Comparison of ENCODE assay signal across 13 cellular contexts in the genomic region with DNA sequence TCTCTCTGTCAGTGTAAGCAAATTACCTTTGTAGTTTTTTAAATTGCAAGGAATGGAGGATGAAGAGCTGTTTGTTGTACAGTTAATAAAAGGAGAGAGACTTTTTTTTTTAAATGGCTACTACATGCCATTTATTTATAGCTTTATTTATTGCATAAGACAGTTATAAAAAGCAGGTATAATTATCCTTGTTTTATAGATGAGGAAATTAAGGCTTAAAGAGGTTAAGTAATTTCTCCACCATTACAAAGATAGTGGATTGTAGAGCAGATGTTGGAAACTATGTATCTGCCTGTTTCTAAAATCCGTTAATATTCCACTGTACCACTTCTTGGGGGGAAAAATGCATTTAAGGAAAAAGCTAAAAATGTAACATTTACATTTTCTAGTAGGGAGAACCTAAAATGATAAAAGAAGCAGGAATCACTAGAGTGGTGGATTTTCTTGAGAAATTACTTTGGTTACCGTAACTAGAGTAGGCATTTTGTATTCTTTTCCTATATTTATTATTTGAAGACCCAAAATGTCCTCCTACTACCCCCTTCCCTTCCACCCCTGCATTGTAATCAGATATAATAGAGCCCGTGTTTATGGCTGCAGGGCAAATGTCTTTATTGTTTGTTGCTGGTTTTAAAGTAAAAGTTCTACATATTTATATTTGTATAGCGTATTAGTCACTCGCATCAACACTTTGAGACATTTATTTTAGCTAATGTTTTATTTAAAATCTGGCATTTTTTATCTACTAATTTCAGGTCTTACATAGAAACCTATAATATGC. TPM values are rescaled to one million over a fixed set of nuclear protein-coding genes. Genes with fewer than 3 reads are reported as not detected.
DNase-seq lines count a peak whose midpoint lies in the region; ATAC-seq, FAIRE-seq and TF ChIP-seq lines count a peak whose summit lies in the region.
"Had no signal": no experiment of that assay in that cellular context is flagged by ENCODE, and none has a peak within 500 bp of the region (broad histone marks: within the 10 kb centered on the region; RNA-seq: fewer than 3 reads in every experiment).

No MANE protein-coding gene starts in this region.

- no peak for TF ChIP-seq RAD21 in HepG2 (CRISPR knock-in tag; IDR thresholded peaks at IDR 0.05)

- H3K79me2 ChIP-seq in HepG2 (ENCODE audit: insufficient read depth, low read length) (peaks cover 26% of the 10 kb centered on the region), hepatocyte (peaks cover 41% of the 10 kb centered on the region)

- H3K4me3 ChIP-seq in HepG2 (replicated peaks in 1 of 3; ENCODE audit: insufficient read depth in 1 of 3, low read depth in 2 of 3, low read length in 3 of 3) (peak overlapping the region in 2 of 3 experiments; percentile 6 to 15; a peak in 1 of 6 replicates), right lobe of liver (peak overlapping the region in 1 of 3 donors; percentile 6), hepatocyte (no peak overlapping the region), vagina (no peak overlapping the region)

- 94% methylated on average over 5 of the region's 5 CpGs for WGBS in HepG2 (ENCODE audit: low lambda C conversion rate)
- WGBS in right lobe of liver (ENCODE audit: insufficient coverage, low coverage, low lambda C conversion rate, missing lambda C conversion rate): 79% methylated on average over 5 of the region's 5 CpGs
- WGBS in hepatocyte (ENCODE audit: low lambda C conversion rate, missing lambda C conversion rate): 73% methylated on average over 5 of the region's 5 CpGs

- ATAC-seq in HepG2 (no peak), right lobe of liver (no peak), GM21423 (IDR thresholded peaks at IDR 0.05; ENCODE audit: unreplicated experiment) (no peak), GM18520 (IDR thresholded peaks at IDR 0.05; ENCODE audit: unreplicated experiment) (no peak)
- ATAC-seq in activated CD8-positive, alpha-beta T cell treated with anti-CD3 and anti-CD28 coated beads for 36 hours: no peak

- H3K9me2 ChIP-seq in hepatocyte (replicated peaks; ENCODE audit: insufficient read depth): no peaks in the 10 kb centered on the region

- H3K9me3 Mint-ChIP-seq in activated CD8-positive, alpha-beta T cell treated with anti-CD3 and anti-CD28 coated beads for 36 hours: no peaks in the 10 kb centered on the region
- H3K9me3 Mint-ChIP-seq: activated B cell treated with CpG ODN at 0.5 μM for 24 hours had no signal

- no peak for FAIRE-seq in HepG2 (lab: Jason Lieb, UNC)

- H3K27ac Mint-ChIP-seq in activated CD8-positive, alpha-beta T cell treated with anti-CD3 and anti-CD28 coated beads for 36 hours: no peak overlapping the region
- H3K27ac Mint-ChIP-seq: activated B cell treated with CpG ODN at 0.5 μM for 24 hours had no signal

- TF ChIP-seq EP300 in HepG2 (IDR thresholded peaks at IDR 0.05; ENCODE audit: low read depth in 2 of 2, low read length in 2 of 2) (no peak), HepG2 (CRISPR knock-in tag; IDR thresholded peaks at IDR 0.05; ENCODE audit: borderline replicate concordance) (no peak)

- H3K4me2 ChIP-seq in HepG2 (ENCODE audit: low read depth, low read length) (peak overlapping the region; percentile 86), hepatocyte (peak overlapping the region; percentile 87)

- H3K4me1 Mint-ChIP-seq in activated CD8-positive, alpha-beta T cell treated with anti-CD3 and anti-CD28 coated beads for 36 hours (ENCODE audit: low read depth): peaks cover 39% of the 10 kb centered on the region

- H2AFZ ChIP-seq in HepG2 (ENCODE audit: low read length) (no peak overlapping the region), hepatocyte (no peak overlapping the region)

- no peaks in the 10 kb centered on the region for H3K27me3 Mint-ChIP-seq in activated CD8-positive, alpha-beta T cell treated with anti-CD3 and anti-CD28 coated beads for 36 hours
- H3K27me3 Mint-ChIP-seq: activated B cell treated with CpG ODN at 0.5 μM for 24 hours had no signal

- intact Hi-C loops in HepG2 (cut with micrococcal nuclease; ENCODE audit: unreplicated experiment) (no loop called here), right lobe of liver (cut with DNase I) (no loop called here), vagina (cut with DNase I) (no loop called here)
- intact Hi-C loops in activated CD8-positive, alpha-beta T cell treated with anti-CD3 and anti-CD28 coated beads for 36 hours (cut with micrococcal nuclease): no loop called here

- no TSS peak for BruUV-seq in HepG2 (replicated peaks; lab: Mats Ljungman, UMichigan)

- CTCF ChIA-PET in HepG2 (lab: Yijun Ruan, JAX; ENCODE audit: low intra/inter-chr PET ratio, low total read pairs): no interaction called here
- CTCF ChIA-PET in activated CD8-positive, alpha-beta T cell treated with anti-CD3 and anti-CD28 coated beads for 36 hours (lab: Charles Lee): interaction anchor here (0.9 to 1.6 kb wide), 7 partner anchors 45 to 362 kb away, joined by 3 to 5 read pairs (median 3); no protein-coding TSS in a partner anchor

- no peak overlapping the region for H3K9ac ChIP-seq in HepG2 (ENCODE audit: insufficient read depth, low read depth, low read length)

- no peaks in the 10 kb centered on the region for H4K20me1 ChIP-seq in HepG2 (ENCODE audit: insufficient read depth, low read length)
- no peaks in the 10 kb centered on the region for H4K20me1 ChIP-seq in hepatocyte (ENCODE audit: insufficient read depth, poor library complexity, severe bottlenecking)

- TF ChIP-seq POLR2A in HepG2 (IDR thresholded peaks at IDR 0.05; ENCODE audit: insufficient read depth in 1 of 2, low read depth in 2 of 2, low read length in 2 of 2) (no peak), right lobe of liver (IDR thresholded peaks at IDR 0.05) (no peak), vagina (IDR thresholded peaks at IDR 0.05) (no peak)

- H3K4me1 ChIP-seq in HepG2 (ENCODE audit: insufficient read depth, low read length) (peaks cover 39% of the 10 kb centered on the region), right lobe of liver (peaks cover 0 to 4% (median 0%) of the 10 kb centered on the region in 4 donors), hepatocyte (ENCODE audit: insufficient read depth) (peaks cover 10% of the 10 kb centered on the region), vagina (peaks cover 45% of the 10 kb centered on the region)

- no peaks in the 10 kb centered on the region; a peak in 1 of 5 replicates for H3K27me3 ChIP-seq in HepG2 (ENCODE audit: control insufficient read depth in 1 of 2, insufficient read depth in 2 of 2, low read length in 2 of 2)
- H3K27me3 ChIP-seq in right lobe of liver: no peaks in the 10 kb centered on the region
- H3K27me3 ChIP-seq in hepatocyte: no peaks in the 10 kb centered on the region
- H3K27me3 ChIP-seq in vagina: no peaks in the 10 kb centered on the region

- H3K36me3 Mint-ChIP-seq in activated CD8-positive, alpha-beta T cell treated with anti-CD3 and anti-CD28 coated beads for 36 hours (ENCODE audit: low read depth): peaks cover 27% of the 10 kb centered on the region

- TF ChIP-seq CTCF in HepG2 (CRISPR knock-in tag; IDR thresholded peaks at IDR 0.05): no peak
- no peak for TF ChIP-seq CTCF in right lobe of liver (IDR thresholded peaks at IDR 0.05)
- TF ChIP-seq CTCF in activated CD8-positive, alpha-beta T cell treated with anti-CD3 and anti-CD28 coated beads for 36 hours (IDR thresholded peaks at IDR 0.05): no peak
- no peak for TF ChIP-seq CTCF in hepatocyte (IDR thresholded peaks at IDR 0.05; ENCODE audit: poor library complexity)
- TF ChIP-seq CTCF in vagina (IDR thresholded peaks at IDR 0.05): no peak

- H3K36me3 ChIP-seq in HepG2 (replicated peaks in 1 of 2; ENCODE audit: control insufficient read depth in 1 of 2, insufficient read depth in 2 of 2, low read length in 2 of 2) (peaks cover 0 to 9% of the 10 kb centered on the region in 2 experiments; a peak in 1 of 5 replicates), right lobe of liver (peaks cover 0 to 8% (median 0%) of the 10 kb centered on the region in 4 donors), hepatocyte (replicated peaks; ENCODE audit: insufficient read depth, low read depth) (no peaks in the 10 kb centered on the region), vagina (peaks cover 0 to 23% of the 10 kb centered on the region in 2 donors)

- H3K9me3 ChIP-seq in HepG2 (ENCODE audit: low read length) (no peaks in the 10 kb centered on the region), right lobe of liver (no peaks in the 10 kb centered on the region), hepatocyte (ENCODE audit: low read depth) (no peaks in the 10 kb centered on the region), vagina (no peaks in the 10 kb centered on the region)

- no peak for DNase-seq in HepG2 (ENCODE audit: low spot score)
- DNase-seq in right lobe of liver: no peak
- DNase-seq in activated CD8-positive, alpha-beta T cell treated with anti-CD3 and anti-CD28 coated beads for 36 hours: no peak
- DNase-seq in hepatocyte (ENCODE audit: low spot score): no peak
- DNase-seq in vagina (ENCODE audit: extremely low spot score in 2 of 2): no peak
- DNase-seq in stimulated activated CD4-positive, alpha-beta T cell treated with anti-CD3 and anti-CD28 coated beads, Interleukin-4, amount 100 ng/mL, for 4 hours: no peak
- DNase-seq: activated B cell treated with CpG ODN at 0.5 μM for 24 hours; DMS79; NCI-H446; stimulated activated CD4-positive, alpha-beta T cell treated with anti-CD3 and anti-CD28 coated beads, Interleukin-12 subunit alpha, Interleukin-12 subunit beta, amount 100 ng/mL, for 4 hours; substantia nigra had no signal

- in situ Hi-C loops in HepG2 (cut with HindIII; ENCODE audit: extremely low pct_ligation_motif_present, low pct_unique_long_range_greater_than_20kb): no loop called here

- H3K27ac ChIP-seq in HepG2 (ENCODE audit: extremely low read length, insufficient read depth, low read length) (no peak overlapping the region), right lobe of liver (no peak overlapping the region), hepatocyte (no peak overlapping the region), vagina (peak overlapping the region; percentile 95)

- peak overlapping the region; percentile 92 for H3K4me3 Mint-ChIP-seq in activated CD8-positive, alpha-beta T cell treated with anti-CD3 and anti-CD28 coated beads for 36 hours

- POLR2A ChIA-PET in HepG2 (lab: Yijun Ruan, JAX): no interaction called here
- POLR2A ChIA-PET in activated CD8-positive, alpha-beta T cell treated with anti-CD3 and anti-CD28 coated beads for 36 hours (lab: Charles Lee): interaction anchor here (0.9 to 2.0 kb wide), 4 partner anchors 8 to 289 kb away, joined by 3 to 9 read pairs (median 4); no protein-coding TSS in a partner anchor

RNA-seq across cellular contexts. Expression of a gene that starts 2.3 kb away (rescaled TPM):
- total RNA-seq in HepG2 (2016; rRNA removed; fragmentation: Illumina TruSeq; extraction: Trizol): 8.4 and 8.5 TPM in 2 replicates
- total RNA-seq in HepG2 (2016; cell fraction: cytosol; rRNA removed; fragmentation: Illumina TruSeq; extraction: Trizol; ENCODE audit: low read depth): 1.9 and 2.3 TPM in 2 replicates
- total RNA-seq in HepG2 (2016; cell fraction: insoluble cytoplasmic fraction; rRNA removed; fragmentation: Illumina TruSeq; extraction: Trizol): 8.4 and 8.6 TPM in 2 replicates
- 2.8 and 3.6 TPM in 2 replicates for total RNA-seq in HepG2 (2016; cell fraction: membrane; rRNA removed; fragmentation: Illumina TruSeq; extraction: Trizol)
- total RNA-seq in HepG2 (2016; cell fraction: nucleus; rRNA removed; fragmentation: Illumina TruSeq; extraction: Trizol): 5.8 and 7.5 TPM in 2 replicates
- 1.9 and 2.6 TPM in 2 replicates for polyA plus RNA-seq in HepG2 (2011; rRNA removed)
- polyA plus RNA-seq in HepG2 (2011; cell fraction: cytosol; rRNA removed): 1.0 and 1.8 TPM in 2 replicates
- polyA plus RNA-seq in HepG2 (2011; cell fraction: nucleus; rRNA removed): 0.90 and 0.97 TPM in 2 replicates
- polyA plus RNA-seq in HepG2 (2012): 3.8 and 4.8 TPM in 2 replicates
- polyA plus RNA-seq in HepG2 (2016; cell fraction: cytosol; fragmentation: Illumina TruSeq; extraction: Trizol; ENCODE audit: low read depth): 0.49 and 0.59 TPM in 2 replicates
- 6.9 TPM in 2 replicates for polyA plus RNA-seq in HepG2 (2016; cell fraction: insoluble cytoplasmic fraction; fragmentation: Illumina TruSeq; extraction: Trizol; ENCODE audit: low read depth)
- polyA plus RNA-seq in HepG2 (2016; cell fraction: membrane; fragmentation: Illumina TruSeq; extraction: Trizol; ENCODE audit: low read depth): 0.82 and 1.0 TPM in 2 replicates
- 7.6 and 9.2 TPM in 2 replicates for polyA plus RNA-seq in HepG2 (2016; cell fraction: nucleus; fragmentation: Illumina TruSeq; extraction: Trizol; ENCODE audit: insufficient read depth, low read depth)
- 0.24 and 1.2 TPM in 2 replicates for polyA minus RNA-seq in HepG2 (2011; rRNA and poly(A)+ RNA removed; ENCODE audit: low replicate concordance)
- polyA minus RNA-seq in HepG2 (2011; cell fraction: cytosol; rRNA and poly(A)+ RNA removed): 2.5 and 2.7 TPM in 2 replicates
- polyA minus RNA-seq in HepG2 (2011; cell fraction: nucleus; rRNA and poly(A)+ RNA removed): 2.6 and 4.0 TPM in 2 replicates
- total RNA-seq in right lobe of liver: 1 to 10 TPM in 5 of 6 experiments, under 1 TPM in 1; 0.88 to 2.0 (median 1.8) TPM
- total RNA-seq in activated CD8-positive, alpha-beta T cell treated with anti-CD3 and anti-CD28 coated beads for 36 hours: 10 to 100 TPM; 11.4 to 11.6 TPM
- total RNA-seq in hepatocyte: 7.7 and 10.5 TPM in 2 replicates
- polyA plus RNA-seq in hepatocyte: 3.4 and 8.7 TPM in 2 replicates
- 6.6 TPM for total RNA-seq in vagina

RNA-seq across cellular contexts. Expression of a gene that starts 48.0 kb away (rescaled TPM):
- 0.03 TPM in 1 of 2 replicates, not detected in the other for total RNA-seq in HepG2 (2016; rRNA removed; fragmentation: Illumina TruSeq; extraction: Trizol)
- total RNA-seq in HepG2 (2016; cell fraction: cytosol; rRNA removed; fragmentation: Illumina TruSeq; extraction: Trizol; ENCODE audit: low read depth): not detected in 2 replicates
- 0.03 TPM in 1 of 2 replicates, not detected in the other for total RNA-seq in HepG2 (2016; cell fraction: insoluble cytoplasmic fraction; rRNA removed; fragmentation: Illumina TruSeq; extraction: Trizol)
- total RNA-seq in HepG2 (2016; cell fraction: membrane; rRNA removed; fragmentation: Illumina TruSeq; extraction: Trizol): not detected in 2 replicates
- total RNA-seq in HepG2 (2016; cell fraction: nucleus; rRNA removed; fragmentation: Illumina TruSeq; extraction: Trizol): not detected in 2 replicates
- polyA plus RNA-seq in HepG2 (2011; rRNA removed): not detected in 2 replicates
- under 0.01 TPM in 1 of 2 replicates, not detected in the other for polyA plus RNA-seq in HepG2 (2011; cell fraction: cytosol; rRNA removed)
- polyA plus RNA-seq in HepG2 (2011; cell fraction: nucleus; rRNA removed): not detected in 2 replicates
- not detected in 2 replicates for polyA plus RNA-seq in HepG2 (2012)
- polyA plus RNA-seq in HepG2 (2016; cell fraction: cytosol; fragmentation: Illumina TruSeq; extraction: Trizol; ENCODE audit: low read depth): not detected in 2 replicates
- not detected in 2 replicates for polyA plus RNA-seq in HepG2 (2016; cell fraction: insoluble cytoplasmic fraction; fragmentation: Illumina TruSeq; extraction: Trizol; ENCODE audit: low read depth)
- polyA plus RNA-seq in HepG2 (2016; cell fraction: membrane; fragmentation: Illumina TruSeq; extraction: Trizol; ENCODE audit: low read depth): not detected in 2 replicates
- not detected in 2 replicates for polyA plus RNA-seq in HepG2 (2016; cell fraction: nucleus; fragmentation: Illumina TruSeq; extraction: Trizol; ENCODE audit: insufficient read depth, low read depth)
- not detected in 2 replicates for polyA minus RNA-seq in HepG2 (2011; rRNA and poly(A)+ RNA removed; ENCODE audit: low replicate concordance)
- polyA minus RNA-seq in HepG2 (2011; cell fraction: cytosol; rRNA and poly(A)+ RNA removed): not detected in 2 replicates
- polyA minus RNA-seq in HepG2 (2011; cell fraction: nucleus; rRNA and poly(A)+ RNA removed): under 0.01 TPM in 2 replicates
- under 1 TPM in 1 of 6 experiments, not detected in 5; 0.02 TPM for total RNA-seq in right lobe of liver
- total RNA-seq in activated CD8-positive, alpha-beta T cell treated with anti-CD3 and anti-CD28 coated beads for 36 hours: under 1 TPM; 0.02 to 0.05 TPM
- 2.3 and 5.1 TPM in 2 replicates for total RNA-seq in hepatocyte
- 0.37 and 0.49 TPM in 2 replicates for polyA plus RNA-seq in hepatocyte
- total RNA-seq in vagina: 0.74 TPM

Comparison
In these comparisons a context has a peak if more than half of its experiments do, and no peak if none do; other contexts are left out.
1. H3K4me3 ChIP-seq: peak in HepG2 (2 of 3); none in hepatocyte (single experiment) and vagina (0 of 2).